10 cellular contexts compared by ENCODE assay signal in genomic region chr14:35335388-35336092, GRCh38. TPM values are rescaled to one million over a fixed set of nuclear protein-coding genes. Genes with fewer than 3 reads are reported as not detected.
A peak's percentile ranks its signal among the peaks of the same experiment; 100 is the strongest.
DNase-seq lines count a peak whose midpoint lies in the region; ATAC-seq and TF ChIP-seq lines count a peak whose summit lies in the region.
"Had no signal": no experiment of that assay in that cellular context is flagged by ENCODE, and none has a peak within 500 bp of the region (broad histone marks: within the 10 kb centered on the region; RNA-seq: fewer than 3 reads in every experiment).

No MANE protein-coding gene starts in this region.

- H3K27me3 Mint-ChIP-seq in T-helper 17 cell: no peaks in the 10 kb centered on the region
- H3K27me3 Mint-ChIP-seq: activated naive CD8-positive, alpha-beta T cell treated with anti-CD3 and anti-CD28 coated beads, Interleukin-2, amount 10 ng/mL, durations not matched to agents 7 days and 5 days had no signal

- no peak for ATAC-seq in T-helper 17 cell

- H3K9me3 ChIP-seq in T-helper 17 cell (ENCODE audit: control insufficient read depth, low read length, poor library complexity, severe bottlenecking): no peaks in the 10 kb centered on the region
- H3K9me3 ChIP-seq in left ventricle myocardium inferior (replicated peaks): no peaks in the 10 kb centered on the region

- TF ChIP-seq CTCF in left ventricle myocardium inferior (IDR thresholded peaks at IDR 0.05; ENCODE audit: borderline replicate concordance) (no peak), GM20000 (IDR thresholded peaks at IDR 0.05; ENCODE audit: extremely low read depth, missing control alignments) (no peak), lower leg skin (IDR thresholded peaks at IDR 0.05) (no peak)

- H3K4me3 ChIP-seq in left ventricle myocardium inferior (peak overlapping the region; percentile 41), lower leg skin (ENCODE audit: low read depth, poor library complexity, severe bottlenecking) (no peak overlapping the region)

- WGBS in lower leg skin, 2 donors: 80 to 81% methylated on average over 12 to 13 of the region's 13 CpGs

- peak overlapping the region; percentile 93 for H3K27ac ChIP-seq in left ventricle myocardium inferior (replicated peaks)

- no peaks in the 10 kb centered on the region for H3K36me3 ChIP-seq in left ventricle myocardium inferior

- H3K4me1 ChIP-seq in left ventricle myocardium inferior: peaks cover 64% of the 10 kb centered on the region

- peak overlapping the region; percentile 65 for H3K27ac Mint-ChIP-seq in T-helper 17 cell
- H3K27ac Mint-ChIP-seq: activated naive CD8-positive, alpha-beta T cell treated with anti-CD3 and anti-CD28 coated beads, Interleukin-2, amount 10 ng/mL, durations not matched to agents 7 days and 5 days had no signal

- peaks cover 19% of the 10 kb centered on the region for H3K4me1 Mint-ChIP-seq in T-helper 17 cell

- no peaks in the 10 kb centered on the region for H3K36me3 Mint-ChIP-seq in T-helper 17 cell (ENCODE audit: low read depth)
- H3K36me3 Mint-ChIP-seq: activated naive CD8-positive, alpha-beta T cell treated with anti-CD3 and anti-CD28 coated beads, Interleukin-2, amount 10 ng/mL, durations not matched to agents 7 days and 5 days had no signal

- no peak overlapping the region for H3K4me3 Mint-ChIP-seq in T-helper 17 cell
- H3K4me3 Mint-ChIP-seq: activated naive CD8-positive, alpha-beta T cell treated with anti-CD3 and anti-CD28 coated beads, Interleukin-2, amount 10 ng/mL, durations not matched to agents 7 days and 5 days had no signal

- H3K27me3 ChIP-seq in left ventricle myocardium inferior (ENCODE audit: low read depth): no peaks in the 10 kb centered on the region

- DNase-seq in HK-2 (ENCODE audit: unreplicated experiment) (peak; percentile 57), T-helper 17 cell (no peak), left ventricle myocardium inferior (peak; percentile 57), renal cortical epithelial cell (ENCODE audit: low read depth) (peak; percentile 32), CD1c-positive myeloid dendritic cell (ENCODE audit: extremely low spot score) (no peak), GM20000 (ENCODE audit: low spot score) (no peak), lower leg skin (ENCODE audit: low spot score in 2 of 2) (no peak), NCI-H748 (lab: John Stamatoyannopoulos, UW; ENCODE audit: unreplicated experiment) (no peak)
- DNase-seq: activated naive CD8-positive, alpha-beta T cell treated with anti-CD3 and anti-CD28 coated beads, Interleukin-2, amount 10 ng/mL, durations not matched to agents 7 days and 5 days; GF-D8 had no signal

- TF ChIP-seq POLR2A in lower leg skin (IDR thresholded peaks at IDR 0.05): no peak

- intact Hi-C loops in left ventricle myocardium inferior (cut with micrococcal nuclease): loop anchor here (10.0 kb wide), 1 partner anchor 69 kb away; the partner anchor contains the start of gene NFKBIA
- intact Hi-C loops in lower leg skin (cut with DNase I; ENCODE audit: low total_unique reads): loop anchor here (5.0 kb wide), 1 partner anchor 67 kb away; the partner anchor contains the start of gene NFKBIA

RNA-seq across cellular contexts. Expression of gene PSMA6, which starts 43.4 kb away (rescaled TPM):
- total RNA-seq in T-helper 17 cell (100 to 1,000 TPM; 115 to 117 TPM), left ventricle myocardium inferior (179 TPM), renal cortical epithelial cell (160 and 568 TPM in 2 replicates), lower leg skin (100 to 1,000 TPM in 2 of 4 donors, 10 to 100 TPM in 2; 62.7 to 175 (median 102) TPM)

Comparison
In these comparisons a context has a peak if more than half of its experiments do, and no peak if none do; other contexts are left out.
1. DNase-seq: peak in HK-2 (single experiment), left ventricle myocardium inferior (single experiment) and renal cortical epithelial cell (single experiment); none in T-helper 17 cell (0 of 3), CD1c-positive myeloid dendritic cell (single experiment), GM20000 (single experiment), lower leg skin (0 of 2) and NCI-H748 (single experiment).